Comparison of ENCODE assay signal across 1 cellular context in the genomic region with DNA sequence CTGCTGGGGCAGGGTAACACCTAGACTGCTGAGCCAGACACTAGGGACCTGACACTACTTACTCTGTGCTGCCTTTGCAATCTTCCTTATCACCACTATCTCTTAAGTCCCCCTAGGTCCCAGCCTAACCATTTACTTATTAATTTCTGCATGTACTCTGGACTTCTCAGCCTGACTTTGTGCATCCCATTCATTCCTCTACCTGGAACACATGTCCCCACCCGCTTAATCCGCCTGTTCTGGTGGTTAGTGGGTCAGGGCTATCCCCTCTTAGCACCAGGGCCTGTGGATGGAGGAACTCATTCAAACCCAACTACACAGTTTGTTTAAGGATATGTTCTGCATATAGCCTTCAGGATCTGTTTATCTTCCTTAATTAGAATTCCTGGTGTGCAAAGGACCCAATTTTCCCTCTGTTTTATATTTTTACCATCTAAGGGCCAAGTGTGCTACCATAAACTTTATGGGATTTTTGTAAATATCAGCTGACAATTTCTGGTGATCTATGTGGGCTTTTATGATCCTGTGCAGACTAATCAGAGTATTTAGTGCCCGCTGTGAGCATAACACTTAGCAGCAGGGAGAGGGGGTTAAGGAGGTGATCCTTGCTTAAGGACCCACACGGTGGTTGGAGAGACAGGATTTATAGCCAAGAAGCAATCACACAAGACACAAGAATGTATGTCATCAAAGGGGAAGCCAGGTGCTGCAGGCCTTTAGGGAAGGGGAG.
TF ChIP-seq lines count a peak whose summit lies in the region.

No MANE protein-coding gene starts in this region.

TF ChIP-seq in HepG2, 621 proteins besides CTCF, POLR2A, EP300 and RAD21:
- TF ChIP-seq, protein P1, sequence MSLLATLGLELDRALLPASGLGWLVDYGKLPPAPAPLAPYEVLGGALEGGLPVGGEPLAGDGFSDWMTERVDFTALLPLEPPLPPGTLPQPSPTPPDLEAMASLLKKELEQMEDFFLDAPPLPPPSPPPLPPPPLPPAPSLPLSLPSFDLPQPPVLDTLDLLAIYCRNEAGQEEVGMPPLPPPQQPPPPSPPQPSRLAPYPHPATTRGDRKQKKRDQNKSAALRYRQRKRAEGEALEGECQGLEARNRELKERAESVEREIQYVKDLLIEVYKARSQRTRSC (CRISPR knock-in tag; IDR thresholded peaks at IDR 0.05; ENCODE audit: low read depth) = no peak
- TF ChIP-seq, protein P2, sequence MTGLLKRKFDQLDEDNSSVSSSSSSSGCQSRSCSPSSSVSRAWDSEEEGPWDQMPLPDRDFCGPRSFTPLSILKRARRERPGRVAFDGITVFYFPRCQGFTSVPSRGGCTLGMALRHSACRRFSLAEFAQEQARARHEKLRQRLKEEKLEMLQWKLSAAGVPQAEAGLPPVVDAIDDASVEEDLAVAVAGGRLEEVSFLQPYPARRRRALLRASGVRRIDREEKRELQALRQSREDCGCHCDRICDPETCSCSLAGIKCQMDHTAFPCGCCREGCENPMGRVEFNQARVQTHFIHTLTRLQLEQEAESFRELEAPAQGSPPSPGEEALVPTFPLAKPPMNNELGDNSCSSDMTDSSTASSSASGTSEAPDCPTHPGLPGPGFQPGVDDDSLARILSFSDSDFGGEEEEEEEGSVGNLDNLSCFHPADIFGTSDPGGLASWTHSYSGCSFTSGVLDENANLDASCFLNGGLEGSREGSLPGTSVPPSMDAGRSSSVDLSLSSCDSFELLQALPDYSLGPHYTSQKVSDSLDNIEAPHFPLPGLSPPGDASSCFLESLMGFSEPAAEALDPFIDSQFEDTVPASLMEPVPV (CRISPR knock-in tag; IDR thresholded peaks at IDR 0.05) = no peak
- TF ChIP-seq HNF4G (IDR thresholded peaks at IDR 0.05; ENCODE audit: borderline replicate concordance, low read depth, low read length) (0 out of 2 replicates have a peak, but pooled peaks have one; percentile 14), HNF4G (CRISPR knock-in tag; IDR thresholded peaks at IDR 0.05; ENCODE audit: borderline replicate concordance, low read depth) (no peak)
TF ChIP-seq in HepG2: peak in this region for 1.
